Comparison of ENCODE assay signal across 9 cellular contexts in genomic region chr16:87854907-87855683, GRCh38. TPM values are rescaled to one million over a fixed set of nuclear protein-coding genes. Genes with fewer than 3 reads are reported as not detected.
DNase-seq lines count a peak whose midpoint lies in the region; ATAC-seq and TF ChIP-seq lines count a peak whose summit lies in the region.
"Had no signal": no experiment of that assay in that cellular context is flagged by ENCODE, and none has a peak within 500 bp of the region (broad histone marks: within the 10 kb centered on the region; RNA-seq: fewer than 3 reads in every experiment).

No MANE protein-coding gene starts in this region.

- peaks cover 98% of the 10 kb centered on the region for H4K20me1 ChIP-seq in DND-41 (ENCODE audit: insufficient read depth, low read length)
- no peaks in the 10 kb centered on the region for H4K20me1 ChIP-seq in SU-DHL-6 (ENCODE audit: low read depth, low read length)

- TF ChIP-seq EP300 in esophagus muscularis mucosa (IDR thresholded peaks at IDR 0.05), result no peak

- TF ChIP-seq POLR2A in esophagus muscularis mucosa (IDR thresholded peaks at IDR 0.05; ENCODE audit: low read depth), result no peak

- H2AFZ ChIP-seq in DND-41 (ENCODE audit: low read depth, low read length) (no peak overlapping the region), SU-DHL-6 (ENCODE audit: low read depth, low read length, severe bottlenecking) (no peak overlapping the region)

- H3K9me2 ChIP-seq in SU-DHL-6 (replicated peaks; ENCODE audit: insufficient read depth, low read length), result no peaks in the 10 kb centered on the region

- H3K79me2 ChIP-seq in DND-41 (ENCODE audit: insufficient read depth, low read length) (peaks cover 100% of the 10 kb centered on the region), SU-DHL-6 (ENCODE audit: insufficient read depth, low read length) (peaks cover 96% of the 10 kb centered on the region)

- peaks cover 98% of the 10 kb centered on the region for H3K36me3 ChIP-seq in DND-41 (ENCODE audit: insufficient read depth, low read length)
- no peaks in the 10 kb centered on the region for H3K36me3 ChIP-seq in SU-DHL-6 (ENCODE audit: low read length)
- H3K36me3 ChIP-seq in esophagus muscularis mucosa, result peaks cover 0 to 13% (median 9%) of the 10 kb centered on the region in 4 donors
- H3K36me3 ChIP-seq in skeletal muscle tissue (ENCODE audit: control insufficient read depth in 3 of 3, insufficient read depth in 3 of 3, low read length in 3 of 3), result peaks cover 8 to 14% (median 12%) of the 10 kb centered on the region in 3 donors

- no peaks in the 10 kb centered on the region for H3K27me3 ChIP-seq in DND-41 (ENCODE audit: insufficient read depth, low read length, poor library complexity)
- H3K27me3 ChIP-seq in SU-DHL-6 (ENCODE audit: low read length), result no peaks in the 10 kb centered on the region
- H3K27me3 ChIP-seq in esophagus muscularis mucosa, result no peaks in the 10 kb centered on the region
- H3K27me3 ChIP-seq in skeletal muscle tissue (ENCODE audit: control insufficient read depth in 3 of 3, insufficient read depth in 3 of 3, low read length in 3 of 3), result no peaks in the 10 kb centered on the region

- peaks cover 25% of the 10 kb centered on the region for H3F3A ChIP-seq in SU-DHL-6 (ENCODE audit: insufficient read depth)

- H3K4me1 ChIP-seq in DND-41 (ENCODE audit: insufficient read depth, low read length), result peaks cover 84% of the 10 kb centered on the region
- H3K4me1 ChIP-seq in esophagus muscularis mucosa, result peaks cover 36 to 86% (median 84%) of the 10 kb centered on the region in 4 donors
- peaks cover 73 to 90% (median 86%) of the 10 kb centered on the region in 3 donors for H3K4me1 ChIP-seq in skeletal muscle tissue (ENCODE audit: control insufficient read depth in 3 of 3, insufficient read depth in 3 of 3, low read length in 3 of 3)

- H3K9me3 ChIP-seq in DND-41 (ENCODE audit: insufficient read depth, low read length, severe bottlenecking) (no peaks in the 10 kb centered on the region), SU-DHL-6 (ENCODE audit: insufficient read depth, low read length) (no peaks in the 10 kb centered on the region), esophagus muscularis mucosa (no peaks in the 10 kb centered on the region), skeletal muscle tissue (ENCODE audit: control insufficient read depth in 3 of 3, low read length in 3 of 3) (no peaks in the 10 kb centered on the region)

- TF ChIP-seq CTCF in DND-41 (IDR thresholded peaks at IDR 0.05; ENCODE audit: borderline replicate concordance, extremely low read depth, low read length, poor library complexity, severe bottlenecking) (no peak), SU-DHL-6 (IDR thresholded peaks at IDR 0.05; ENCODE audit: insufficient read depth, low read length, poor library complexity, severe bottlenecking) (no peak), esophagus muscularis mucosa (IDR thresholded peaks at IDR 0.05) (no peak), GM10266 (IDR thresholded peaks at IDR 0.05; ENCODE audit: control insufficient read depth, insufficient read depth, low read depth, missing control alignments) (no peak)

- H3K9ac ChIP-seq in DND-41 (ENCODE audit: low read depth, low read length), result peak overlapping the region; percentile 7; the same call in 1 of the 2 replicates
- H3K9ac ChIP-seq in SU-DHL-6 (ENCODE audit: low read length), result peak overlapping the region; percentile 57
- peak overlapping the region in 2 of 3 donors; percentile 59 to 71 for H3K9ac ChIP-seq in skeletal muscle tissue (ENCODE audit: low read depth in 1 of 3, low read length in 3 of 3)

- H3K4me2 ChIP-seq in DND-41 (ENCODE audit: insufficient read depth, low read length) (peak overlapping the region; percentile 52), SU-DHL-6 (ENCODE audit: low read depth, low read length, poor library complexity, severe bottlenecking) (peak overlapping the region; percentile 45)

- H3K27ac ChIP-seq in DND-41 (ENCODE audit: low read length) (peak overlapping the region; percentile 85), SU-DHL-6 (ENCODE audit: low read depth, low read length) (peak overlapping the region; percentile 88), esophagus muscularis mucosa (replicated peaks in 1 of 4) (peak overlapping the region; percentile 78 to 84 (median 82)), skeletal muscle tissue (ENCODE audit: low read depth, low read length) (peak overlapping the region; percentile 81)

- H3K4me3 ChIP-seq in DND-41 (ENCODE audit: low read depth in 1 of 2, low read length in 2 of 2), result no peak overlapping the region
- H3K4me3 ChIP-seq in SU-DHL-6 (ENCODE audit: insufficient read depth, low read length, poor library complexity, severe bottlenecking), result no peak overlapping the region
- H3K4me3 ChIP-seq in esophagus muscularis mucosa, result no peak overlapping the region
- H3K4me3 ChIP-seq in skeletal muscle tissue (ENCODE audit: low read length in 3 of 3), result peak overlapping the region in 1 of 3 donors; percentile 52

- intact Hi-C loops in esophagus muscularis mucosa (cut with DNase I), result loop anchor here (5.0 kb wide), 1 partner anchor 78 kb away; no protein-coding TSS in a partner anchor

- ATAC-seq in DND-41 (ENCODE audit: insufficient read depth, low read depth) (no peak), GM21786 (IDR thresholded peaks at IDR 0.05; ENCODE audit: unreplicated experiment) (no peak), GM19328 (IDR thresholded peaks at IDR 0.05; ENCODE audit: unreplicated experiment) (no peak)

- DNase-seq in DND-41, result no peak
- DNase-seq in esophagus muscularis mucosa (ENCODE audit: extremely low spot score), result no peak
- DNase-seq in T1000 (lab: John Stamatoyannopoulos, UW), result no peak
- no peak for DNase-seq in GM10266 (ENCODE audit: extremely low spot score)
- DNase-seq: NCI-H1105 treated with DMSO at 0.1 percent for 48 hours had no signal

- WGBS in esophagus muscularis mucosa, result 92% methylated on average over 12 of the region's 22 CpGs

RNA-seq across cellular contexts. Expression of gene SLC7A5, which starts 14.2 kb away (rescaled TPM):
- total RNA-seq in esophagus muscularis mucosa (10 to 100 TPM in 1 of 4 donors, 1 to 10 TPM in 3; 3.3 to 17.7 (median 4.3) TPM), skeletal muscle tissue (3.1 TPM)

Comparison
In these comparisons a context has a peak if more than half of its experiments do, and no peak if none do; other contexts are left out.
1. H3K9ac ChIP-seq: peak in every context shown above with its lines; median percentile 65 in skeletal muscle tissue; 57 in SU-DHL-6; 7 in DND-41.